8 cellular contexts compared by ENCODE assay signal in genomic region chr20:3218307-3218988, GRCh38. TPM values are rescaled to one million over a fixed set of nuclear protein-coding genes. Genes with fewer than 3 reads are reported as not detected.
DNase-seq lines count a peak whose midpoint lies in the region; ATAC-seq and TF ChIP-seq lines count a peak whose summit lies in the region.

No MANE protein-coding gene starts in this region.

- TF ChIP-seq CTCF in endothelial cell (IDR thresholded peaks at IDR 0.05; ENCODE audit: unreplicated experiment) (peak; percentile 99), nephron (IDR thresholded peaks at IDR 0.05; ENCODE audit: unreplicated experiment in 3 of 3) (peak; percentile 84 to 88 (median 85)), suprapubic skin (IDR thresholded peaks at IDR 0.05) (peak; percentile 62 to 91)

- peak in 8 of 14 donors; percentile 4 to 57 (median 14) for DNase-seq in C1 segment of cervical spinal cord (lab: John Stamatoyannopoulos, UW)
- peak; percentile 20 for DNase-seq in NCI-H128 (lab: John Stamatoyannopoulos, UW; ENCODE audit: unreplicated experiment)
- DNase-seq in activated CD8-positive, alpha-beta T cell treated with anti-CD3 and anti-CD28 coated beads, Interleukin-2, amount 10 ng/mL, durations not matched to agents 7 days and 5 days: peak; percentile 79
- peak; percentile 86 for DNase-seq in endothelial cell (ENCODE audit: low spot score)
- DNase-seq in suprapubic skin (ENCODE audit: low spot score in 2 of 2): peak in 1 of 2 donors; percentile 78
- no peak for DNase-seq in putamen (ENCODE audit: low spot score)

- H3K4me1 Mint-ChIP-seq in activated CD8-positive, alpha-beta T cell treated with anti-CD3 and anti-CD28 coated beads, Interleukin-2, amount 10 ng/mL, durations not matched to agents 7 days and 5 days (ENCODE audit: low read depth): peaks cover 16% of the 10 kb centered on the region
- H3K4me1 Mint-ChIP-seq in endothelial cell (ENCODE audit: unreplicated experiment) (peaks cover 19% of the 10 kb centered on the region), nephron (peaks cover 9% of the 10 kb centered on the region)

- no peak overlapping the region for H3K4me3 Mint-ChIP-seq in activated CD8-positive, alpha-beta T cell treated with anti-CD3 and anti-CD28 coated beads, Interleukin-2, amount 10 ng/mL, durations not matched to agents 7 days and 5 days
- no peak overlapping the region for H3K4me3 Mint-ChIP-seq in endothelial cell (ENCODE audit: unreplicated experiment)
- H3K4me3 Mint-ChIP-seq in nephron: no peak overlapping the region

- CTCF ChIA-PET in activated CD8-positive, alpha-beta T cell treated with anti-CD3 and anti-CD28 coated beads, Interleukin-2, amount 10 ng/mL, durations not matched to agents 7 days and 5 days (lab: Charles Lee): interaction anchor here (0.6 to 5.1 kb wide), 12 partner anchors 9 to 350 kb away, joined by 3 to 53 read pairs (median 4); partner anchors contain the start of genes ITPA and SLC4A11

- POLR2A ChIA-PET in activated CD8-positive, alpha-beta T cell treated with anti-CD3 and anti-CD28 coated beads, Interleukin-2, amount 10 ng/mL, durations not matched to agents 7 days and 5 days (lab: Charles Lee): no interaction called here

- 47% methylated on average over 19 of the region's 30 CpGs for WGBS in suprapubic skin

- H3K9me3 Mint-ChIP-seq in activated CD8-positive, alpha-beta T cell treated with anti-CD3 and anti-CD28 coated beads, Interleukin-2, amount 10 ng/mL, durations not matched to agents 7 days and 5 days (ENCODE audit: insufficient read depth): no peaks in the 10 kb centered on the region
- H3K9me3 Mint-ChIP-seq in endothelial cell (ENCODE audit: unreplicated experiment) (no peaks in the 10 kb centered on the region), nephron (no peaks in the 10 kb centered on the region)

- H3K27me3 Mint-ChIP-seq in activated CD8-positive, alpha-beta T cell treated with anti-CD3 and anti-CD28 coated beads, Interleukin-2, amount 10 ng/mL, durations not matched to agents 7 days and 5 days (ENCODE audit: low read depth): no peaks in the 10 kb centered on the region
- H3K27me3 Mint-ChIP-seq in endothelial cell (ENCODE audit: unreplicated experiment) (no peaks in the 10 kb centered on the region), nephron (ENCODE audit: low read depth) (no peaks in the 10 kb centered on the region)

- TF ChIP-seq EP300 in suprapubic skin (IDR thresholded peaks at IDR 0.05): no peak

- no peaks in the 10 kb centered on the region for H3K27me3 ChIP-seq in suprapubic skin

- H3K27ac ChIP-seq in suprapubic skin: peak overlapping the region; percentile 50

- TF ChIP-seq POLR2A in suprapubic skin (IDR thresholded peaks at IDR 0.05): no peak

- peak; percentile 78 for ATAC-seq in GM19455 (IDR thresholded peaks at IDR 0.05; ENCODE audit: unreplicated experiment)
- ATAC-seq in activated CD8-positive, alpha-beta T cell treated with anti-CD3 and anti-CD28 coated beads, Interleukin-2, amount 10 ng/mL, durations not matched to agents 7 days and 5 days: peak; percentile 92

- H3K36me3 Mint-ChIP-seq in activated CD8-positive, alpha-beta T cell treated with anti-CD3 and anti-CD28 coated beads, Interleukin-2, amount 10 ng/mL, durations not matched to agents 7 days and 5 days (ENCODE audit: low read depth): peaks cover 32% of the 10 kb centered on the region
- H3K36me3 Mint-ChIP-seq in endothelial cell (ENCODE audit: low read depth, unreplicated experiment) (no peaks in the 10 kb centered on the region), nephron (ENCODE audit: low read depth) (peaks cover 22% of the 10 kb centered on the region)

- H3K4me1 ChIP-seq in suprapubic skin: peaks cover 12% of the 10 kb centered on the region

- H3K4me3 ChIP-seq in suprapubic skin: no peak overlapping the region

- peaks cover 57% of the 10 kb centered on the region for H3K36me3 ChIP-seq in suprapubic skin

- H3K9me3 ChIP-seq in suprapubic skin: no peaks in the 10 kb centered on the region

- no peak overlapping the region for H3K27ac Mint-ChIP-seq in activated CD8-positive, alpha-beta T cell treated with anti-CD3 and anti-CD28 coated beads, Interleukin-2, amount 10 ng/mL, durations not matched to agents 7 days and 5 days
- H3K27ac Mint-ChIP-seq in endothelial cell (ENCODE audit: unreplicated experiment) (no peak overlapping the region), nephron (no peak overlapping the region)

RNA-seq across cellular contexts. Expression of gene ITPA, which starts 9.2 kb away (rescaled TPM):
- 10 to 100 TPM; 53.2 to 60.7 TPM for total RNA-seq in activated CD8-positive, alpha-beta T cell treated with anti-CD3 and anti-CD28 coated beads, Interleukin-2, amount 10 ng/mL, durations not matched to agents 7 days and 5 days
- 45.9 TPM for total RNA-seq in endothelial cell (ENCODE audit: unreplicated experiment)
- 10 to 100 TPM; 40.5 to 72.4 (median 53.6) TPM for total RNA-seq in suprapubic skin

RNA-seq across cellular contexts. Expression of gene DDRGK1, which starts 14.0 kb away (rescaled TPM):
- total RNA-seq in activated CD8-positive, alpha-beta T cell treated with anti-CD3 and anti-CD28 coated beads, Interleukin-2, amount 10 ng/mL, durations not matched to agents 7 days and 5 days: 10 to 100 TPM; 49.0 to 54.4 TPM
- 45.3 TPM for total RNA-seq in endothelial cell (ENCODE audit: unreplicated experiment)
- 100 to 1,000 TPM in 1 of 4 donors, 10 to 100 TPM in 3; 50.0 to 169 (median 55.6) TPM for total RNA-seq in suprapubic skin

RNA-seq across cellular contexts. Expression of gene SLC4A11, which starts 20.5 kb away (rescaled TPM):
- 1 to 10 TPM; 1.6 to 2.8 TPM for total RNA-seq in activated CD8-positive, alpha-beta T cell treated with anti-CD3 and anti-CD28 coated beads, Interleukin-2, amount 10 ng/mL, durations not matched to agents 7 days and 5 days
- 30.6 TPM for total RNA-seq in endothelial cell (ENCODE audit: unreplicated experiment)
- 10 to 100 TPM in 2 of 4 donors, 1 to 10 TPM in 2; 9.9 to 26.2 (median 15.3) TPM for total RNA-seq in suprapubic skin

RNA-seq across cellular contexts. Expression of gene LZTS3, which starts 45.1 kb away (rescaled TPM):
- total RNA-seq in activated CD8-positive, alpha-beta T cell treated with anti-CD3 and anti-CD28 coated beads, Interleukin-2, amount 10 ng/mL, durations not matched to agents 7 days and 5 days: under 1 TPM; 0.42 to 0.53 TPM
- total RNA-seq in endothelial cell (ENCODE audit: unreplicated experiment) (6.1 TPM), suprapubic skin (1 to 10 TPM; 4.8 to 9.3 (median 6.7) TPM)

RNA-seq across cellular contexts. Expression of gene FASTKD5, which starts 58.8 kb away (rescaled TPM):
- 10 to 100 TPM; 19.6 to 20.2 TPM for total RNA-seq in activated CD8-positive, alpha-beta T cell treated with anti-CD3 and anti-CD28 coated beads, Interleukin-2, amount 10 ng/mL, durations not matched to agents 7 days and 5 days
- total RNA-seq in endothelial cell (ENCODE audit: unreplicated experiment): 17.2 TPM
- 10 to 100 TPM; 18.1 to 25.0 (median 20.6) TPM for total RNA-seq in suprapubic skin
